2 cellular contexts compared by ENCODE assay signal in genomic region chr14:73719791-73720190, GRCh38.
TF ChIP-seq lines count a peak whose summit lies in the region.

No MANE protein-coding gene starts in this region.

TF ChIP-seq in HEK293, 187 proteins besides CTCF, POLR2A, EP300 and RAD21 (continued from another document):
- 0 out of 2 replicates have a peak, but pooled peaks have one; percentile 24 for TF ChIP-seq SCRT2 (tag by site-specific recombination; IDR thresholded peaks at IDR 0.05)

TF ChIP-seq in WTC11, 78 proteins besides CTCF, POLR2A, EP300 and RAD21 (continued from another document):
- TF ChIP-seq ZNF281 (CRISPR knock-in tag; IDR thresholded peaks at IDR 0.05): no peak
- TF ChIP-seq JUN (CRISPR knock-in tag; IDR thresholded peaks at IDR 0.05): no peak
- TF ChIP-seq TEAD4 (CRISPR knock-in tag; IDR thresholded peaks at IDR 0.05): no peak
- TF ChIP-seq ZNF416 (CRISPR knock-in tag; IDR thresholded peaks at IDR 0.05): no peak
